14 cellular contexts compared by ENCODE assay signal in genomic region chr9:136351868-136352267, GRCh38. TPM values are rescaled to one million over a fixed set of nuclear protein-coding genes. Genes with fewer than 3 reads are reported as not detected.
DNase-seq lines count a peak whose midpoint lies in the region; TF ChIP-seq lines count a peak whose summit lies in the region.
"Not testable (repeated sequence)": the region's sequence is repeated elsewhere in the genome, so short reads cannot be mapped to it uniquely, and the experiment has no call there.
"Had no signal": no experiment of that assay in that cellular context is flagged by ENCODE, and none has a peak within 500 bp of the region (broad histone marks: within the 10 kb centered on the region; RNA-seq: fewer than 3 reads in every experiment).

No MANE protein-coding gene starts in this region.

- H3K4ac ChIP-seq in neuronal stem cell (ENCODE audit: low read length): not testable (repeated sequence)

- H3K4me3 Mint-ChIP-seq in activated CD4-positive, alpha-beta memory T cell treated with anti-CD3 and anti-CD28 coated beads, Interleukin-2, amount 10 ng/mL, durations not matched to agents 7 days and 5 days: peak overlapping the region; percentile 17
- peak overlapping the region; percentile 44 for H3K4me3 Mint-ChIP-seq in activated naive CD4-positive, alpha-beta T cell treated with anti-CD3 and anti-CD28 coated beads, Interleukin-2, amount 10 ng/mL, durations not matched to agents 7 days and 5 days

- H3K4me2 ChIP-seq in BLaER1; neuronal stem cell (ENCODE audit: insufficient read depth, low read length, poor library complexity, severe bottlenecking): not testable (repeated sequence)
- H3K4me2 ChIP-seq in SK-N-SH: peak overlapping the region; percentile 75

- DNase-seq in NCI-H2081 (lab: John Stamatoyannopoulos, UW) (peak; percentile 74 to 88), NCI-H510A (lab: John Stamatoyannopoulos, UW) (peak; percentile 76), SHP77 (lab: John Stamatoyannopoulos, UW) (peak; percentile 44 to 48), SK-N-SH (peak; percentile 69)
- DNase-seq in activated CD4-positive, alpha-beta memory T cell treated with anti-CD3 and anti-CD28 coated beads, Interleukin-2, amount 10 ng/mL, durations not matched to agents 7 days and 5 days; neuronal stem cell (ENCODE audit: low spot score): not testable (repeated sequence)
- peak; percentile 43 for DNase-seq in activated naive CD4-positive, alpha-beta T cell treated with anti-CD3 and anti-CD28 coated beads, Interleukin-2, amount 10 ng/mL, durations not matched to agents 7 days and 5 days

- H3K27me3 ChIP-seq in BLaER1; SK-N-SH (ENCODE audit: insufficient read depth); neuronal stem cell (ENCODE audit: control insufficient read depth in 3 of 3, insufficient read depth in 3 of 3, low read depth in 1 of 3, low read length in 3 of 3): not testable (repeated sequence)

- H3K79me2 ChIP-seq in SK-N-SH (ENCODE audit: insufficient read depth): not testable (repeated sequence)

- not testable (repeated sequence) for H3K9ac ChIP-seq in BLaER1; neuronal stem cell (ENCODE audit: low read depth, low read length, poor library complexity)
- H3K9ac ChIP-seq in SK-N-SH: peak overlapping the region; percentile 46; the same call in 1 of the 2 replicates

- TF ChIP-seq RAD21 in SK-N-SH (IDR thresholded peaks at IDR 0.05; ENCODE audit: low read length): not testable (repeated sequence)

- not testable (repeated sequence) for H3F3A ChIP-seq in SK-N-SH (replicated peaks; ENCODE audit: insufficient read depth)

- CTCF ChIA-PET in SK-N-SH (lab: Yijun Ruan, JAX): interaction anchor here (4.1 kb wide), 1 partner anchor 12 kb away, joined by 23 read pairs; the partner anchor contains the start of gene DNLZ
- CTCF ChIA-PET in activated CD4-positive, alpha-beta memory T cell treated with anti-CD3 and anti-CD28 coated beads, Interleukin-2, amount 10 ng/mL, durations not matched to agents 7 days and 5 days (lab: Charles Lee); activated naive CD4-positive, alpha-beta T cell treated with anti-CD3 and anti-CD28 coated beads, Interleukin-2, amount 10 ng/mL, durations not matched to agents 7 days and 5 days (lab: Charles Lee): not testable (repeated sequence)

- not testable (repeated sequence) for H3K4me3 ChIP-seq in BLaER1; neuronal stem cell (ENCODE audit: low read length in 2 of 2)
- H3K4me3 ChIP-seq in SK-N-SH (ENCODE audit: low read depth in 2 of 2, low read length in 1 of 2): peak overlapping the region; percentile 35 to 49

- peaks cover 11% of the 10 kb centered on the region for H3K79me1 ChIP-seq in neuronal stem cell (ENCODE audit: low read depth, low read length)

- not testable (repeated sequence) for TF ChIP-seq EP300 in SK-N-SH (IDR thresholded peaks at IDR 0.05; ENCODE audit: borderline replicate concordance in 1 of 2, low read depth in 1 of 2, low read length in 1 of 2)

- H2BK120ac ChIP-seq in neuronal stem cell (ENCODE audit: low read depth, low read length): not testable (repeated sequence)

- no CpG with 5 or more reads among the region's 24 CpGs for WGBS in SK-N-SH (ENCODE audit: low lambda C conversion rate)
- no CpG with 5 or more reads among the region's 24 CpGs for WGBS in neuronal stem cell (ENCODE audit: extremely low coverage in 2 of 2, insufficient read length in 2 of 2, insufficient replicate concordance in 1 of 2), 2 donors

- peaks cover 91% of the 10 kb centered on the region for H4K20me1 ChIP-seq in BLaER1
- not testable (repeated sequence) for H4K20me1 ChIP-seq in SK-N-SH (ENCODE audit: insufficient read depth)

- H2BK15ac ChIP-seq in neuronal stem cell (ENCODE audit: low read length): not testable (repeated sequence)

- not testable (repeated sequence) for H3K4me1 Mint-ChIP-seq in activated CD4-positive, alpha-beta memory T cell treated with anti-CD3 and anti-CD28 coated beads, Interleukin-2, amount 10 ng/mL, durations not matched to agents 7 days and 5 days; activated naive CD4-positive, alpha-beta T cell treated with anti-CD3 and anti-CD28 coated beads, Interleukin-2, amount 10 ng/mL, durations not matched to agents 7 days and 5 days

- H3K23ac ChIP-seq in neuronal stem cell (ENCODE audit: low read depth, low read length, poor library complexity): peak overlapping the region; percentile 25

- H3K27me3 Mint-ChIP-seq in activated CD4-positive, alpha-beta memory T cell treated with anti-CD3 and anti-CD28 coated beads, Interleukin-2, amount 10 ng/mL, durations not matched to agents 7 days and 5 days; activated naive CD4-positive, alpha-beta T cell treated with anti-CD3 and anti-CD28 coated beads, Interleukin-2, amount 10 ng/mL, durations not matched to agents 7 days and 5 days: not testable (repeated sequence)

- not testable (repeated sequence) for TF ChIP-seq CTCF in SK-N-SH (IDR thresholded peaks at IDR 0.05)

- H2BK5ac ChIP-seq in neuronal stem cell (ENCODE audit: low read length): not testable (repeated sequence)

- H3K9me3 ChIP-seq in BLaER1; SK-N-SH; neuronal stem cell (replicated peaks in 1 of 2; ENCODE audit: control insufficient read depth in 2 of 2, insufficient read depth in 1 of 2, low read depth in 1 of 2, low read length in 2 of 2): not testable (repeated sequence)

- H4K91ac ChIP-seq in neuronal stem cell (ENCODE audit: low read depth, low read length, poor library complexity): not testable (repeated sequence)

- H3K18ac ChIP-seq in neuronal stem cell (ENCODE audit: low read length): not testable (repeated sequence)

- not testable (repeated sequence) for H2BK12ac ChIP-seq in neuronal stem cell (ENCODE audit: low read length)

- not testable (repeated sequence) for H4K8ac ChIP-seq in neuronal stem cell (ENCODE audit: low read depth, low read length)

- peaks cover 88% of the 10 kb centered on the region for H3K36me3 ChIP-seq in BLaER1
- peaks cover 0 to 11% of the 10 kb centered on the region in 2 experiments for H3K36me3 ChIP-seq in SK-N-SH (replicated peaks in 1 of 2; ENCODE audit: control insufficient read depth in 1 of 2, insufficient read depth in 2 of 2, low read length in 1 of 2)
- peaks cover 5 to 15% of the 10 kb centered on the region in 2 donors for H3K36me3 ChIP-seq in neuronal stem cell (replicated peaks in 1 of 2; ENCODE audit: control insufficient read depth in 2 of 2, insufficient read depth in 2 of 2, low read length in 2 of 2)

- H3K14ac ChIP-seq in neuronal stem cell (ENCODE audit: low read length): not testable (repeated sequence)

- H2AFZ ChIP-seq in SK-N-SH (ENCODE audit: low read depth); neuronal stem cell (ENCODE audit: low read length): not testable (repeated sequence)

- H2AK5ac ChIP-seq in neuronal stem cell (ENCODE audit: low read depth, low read length): not testable (repeated sequence)

- H3K4me1 ChIP-seq in BLaER1 (peaks cover 69% of the 10 kb centered on the region), SK-N-SH (ENCODE audit: control insufficient read depth in 1 of 2, insufficient read depth in 2 of 2, low read depth in 1 of 2, low read length in 1 of 2) (peaks cover 0 to 63% of the 10 kb centered on the region in 2 experiments; a peak in 1 of 4 replicates)
- H3K4me1 ChIP-seq in neuronal stem cell (ENCODE audit: control insufficient read depth in 2 of 2, insufficient read depth in 1 of 2, low read depth in 1 of 2, low read length in 2 of 2): not testable (repeated sequence)

- not testable (repeated sequence) for H3K27ac Mint-ChIP-seq in activated CD4-positive, alpha-beta memory T cell treated with anti-CD3 and anti-CD28 coated beads, Interleukin-2, amount 10 ng/mL, durations not matched to agents 7 days and 5 days; activated naive CD4-positive, alpha-beta T cell treated with anti-CD3 and anti-CD28 coated beads, Interleukin-2, amount 10 ng/mL, durations not matched to agents 7 days and 5 days

- H3K36me3 Mint-ChIP-seq in activated CD4-positive, alpha-beta memory T cell treated with anti-CD3 and anti-CD28 coated beads, Interleukin-2, amount 10 ng/mL, durations not matched to agents 7 days and 5 days (ENCODE audit: low read depth); activated naive CD4-positive, alpha-beta T cell treated with anti-CD3 and anti-CD28 coated beads, Interleukin-2, amount 10 ng/mL, durations not matched to agents 7 days and 5 days: not testable (repeated sequence)

- not testable (repeated sequence) for H3K9me2 ChIP-seq in SK-N-SH

- H3K27ac ChIP-seq in BLaER1: peak overlapping the region; percentile 13; the same call in 1 of the 2 replicates
- peak overlapping the region in 1 of 2 experiments; percentile 16; a peak in 2 of 4 replicates for H3K27ac ChIP-seq in SK-N-SH (ENCODE audit: low read depth in 2 of 2, low read length in 1 of 2)
- not testable (repeated sequence) for H3K27ac ChIP-seq in neuronal stem cell (replicated peaks; ENCODE audit: low read length)

- H3K9me3 Mint-ChIP-seq in activated CD4-positive, alpha-beta memory T cell treated with anti-CD3 and anti-CD28 coated beads, Interleukin-2, amount 10 ng/mL, durations not matched to agents 7 days and 5 days; activated naive CD4-positive, alpha-beta T cell treated with anti-CD3 and anti-CD28 coated beads, Interleukin-2, amount 10 ng/mL, durations not matched to agents 7 days and 5 days: not testable (repeated sequence)

- POLR2A ChIA-PET in SK-N-SH (lab: Yijun Ruan, JAX): interaction anchor here (1.1 kb wide), 1 partner anchor 10 kb away, joined by 3 read pairs; no protein-coding TSS in a partner anchor
- POLR2A ChIA-PET in activated CD4-positive, alpha-beta memory T cell treated with anti-CD3 and anti-CD28 coated beads, Interleukin-2, amount 10 ng/mL, durations not matched to agents 7 days and 5 days (lab: Charles Lee): not testable (repeated sequence)

RNA-seq across cellular contexts. Expression of gene DNLZ, which starts 11.7 kb away (rescaled TPM):
- polyA plus RNA-seq in SK-N-SH (2012; rRNA removed): 24.5 and 40.6 TPM in 2 replicates
- 21.5 and 26.9 TPM in 2 replicates for polyA plus RNA-seq in SK-N-SH (2012; cell fraction: cytosol; rRNA removed)
- polyA plus RNA-seq in SK-N-SH (2012; cell fraction: nucleus; rRNA removed): 20.8 and 42.6 TPM in 2 replicates
- 10 to 100 TPM; 11.5 TPM for total RNA-seq in activated CD4-positive, alpha-beta memory T cell treated with anti-CD3 and anti-CD28 coated beads, Interleukin-2, amount 10 ng/mL, durations not matched to agents 7 days and 5 days
- polyA plus RNA-seq in neuronal stem cell (2013, experiment 1 of 2): 6.7 TPM
- polyA plus RNA-seq in neuronal stem cell (2013, experiment 2 of 2): 6.9 TPM

RNA-seq across cellular contexts. Expression of gene CARD9, which starts 21.6 kb away (rescaled TPM):
- 1.1 and 1.7 TPM in 2 replicates for polyA plus RNA-seq in SK-N-SH (2012; rRNA removed)
- 0.40 and 1.1 TPM in 2 replicates for polyA plus RNA-seq in SK-N-SH (2012; cell fraction: cytosol; rRNA removed)
- polyA plus RNA-seq in SK-N-SH (2012; cell fraction: nucleus; rRNA removed): 6.4 and 12.1 TPM in 2 replicates
- total RNA-seq in activated CD4-positive, alpha-beta memory T cell treated with anti-CD3 and anti-CD28 coated beads, Interleukin-2, amount 10 ng/mL, durations not matched to agents 7 days and 5 days: 1 to 10 TPM in 1 of 2 experiments, under 1 TPM in 1; 0.55 to 1.3 TPM
- 0.14 TPM for polyA plus RNA-seq in neuronal stem cell (2013, experiment 1 of 2)
- polyA plus RNA-seq in neuronal stem cell (2013, experiment 2 of 2): 0.17 TPM
- polyA plus RNA-seq: CD8-positive, alpha-beta memory T cell had no signal

RNA-seq across cellular contexts. Expression of gene GPSM1, which starts 24.5 kb away (rescaled TPM):
- polyA plus RNA-seq in SK-N-SH (2012; rRNA removed): 22.8 and 26.7 TPM in 2 replicates
- polyA plus RNA-seq in SK-N-SH (2012; cell fraction: cytosol; rRNA removed): 8.0 and 15.6 TPM in 2 replicates
- polyA plus RNA-seq in SK-N-SH (2012; cell fraction: nucleus; rRNA removed): 105 and 135 TPM in 2 replicates
- total RNA-seq in activated CD4-positive, alpha-beta memory T cell treated with anti-CD3 and anti-CD28 coated beads, Interleukin-2, amount 10 ng/mL, durations not matched to agents 7 days and 5 days: 1 to 10 TPM; 6.0 to 6.5 TPM
- 37.4 TPM for polyA plus RNA-seq in neuronal stem cell (2013, experiment 1 of 2)
- 37.2 TPM for polyA plus RNA-seq in neuronal stem cell (2013, experiment 2 of 2)

RNA-seq across cellular contexts. Expression of gene CCDC187, which starts 48.0 kb away (rescaled TPM):
- not detected in 2 replicates for polyA plus RNA-seq in SK-N-SH (2012; rRNA removed)
- not detected in 2 replicates for polyA plus RNA-seq in SK-N-SH (2012; cell fraction: cytosol; rRNA removed)
- 0.02 TPM in 1 of 2 replicates, not detected in the other for polyA plus RNA-seq in SK-N-SH (2012; cell fraction: nucleus; rRNA removed)
- total RNA-seq in activated CD4-positive, alpha-beta memory T cell treated with anti-CD3 and anti-CD28 coated beads, Interleukin-2, amount 10 ng/mL, durations not matched to agents 7 days and 5 days: not detected
- 0.08 TPM for polyA plus RNA-seq in neuronal stem cell (2013, experiment 1 of 2)
- polyA plus RNA-seq in neuronal stem cell (2013, experiment 2 of 2): 0.08 TPM
- total RNA-seq: CD4-positive, alpha-beta memory T cell; CD4-positive, CD25-positive, alpha-beta regulatory T cell; CD8-positive, alpha-beta memory T cell; Daoy had no signal
- polyA plus RNA-seq: BJ; CD14-positive monocyte; CD4-positive, alpha-beta memory T cell; CD4-positive, CD25-positive, alpha-beta regulatory T cell; CD8-positive, alpha-beta memory T cell had no signal

RNA-seq across cellular contexts. Expression of gene SNAPC4, which starts 48.1 kb away (rescaled TPM):
- 7.7 and 9.2 TPM in 2 replicates for polyA plus RNA-seq in SK-N-SH (2012; rRNA removed)
- 3.5 and 4.8 TPM in 2 replicates for polyA plus RNA-seq in SK-N-SH (2012; cell fraction: cytosol; rRNA removed)
- polyA plus RNA-seq in SK-N-SH (2012; cell fraction: nucleus; rRNA removed): 46.5 and 53.2 TPM in 2 replicates
- 1 to 10 TPM; 8.8 TPM for total RNA-seq in activated CD4-positive, alpha-beta memory T cell treated with anti-CD3 and anti-CD28 coated beads, Interleukin-2, amount 10 ng/mL, durations not matched to agents 7 days and 5 days
- 7.2 TPM for polyA plus RNA-seq in neuronal stem cell (2013, experiment 1 of 2)
- 7.1 TPM for polyA plus RNA-seq in neuronal stem cell (2013, experiment 2 of 2)
